8 cellular contexts compared by ENCODE assay signal in genomic region chr3:47163023-47163989, GRCh38. TPM values are rescaled to one million over a fixed set of nuclear protein-coding genes. Genes with fewer than 3 reads are reported as not detected.
DNase-seq lines count a peak whose midpoint lies in the region; ATAC-seq and TF ChIP-seq lines count a peak whose summit lies in the region.

No MANE protein-coding gene starts in this region.

- peak; percentile 22 for ATAC-seq in GM21619 (IDR thresholded peaks at IDR 0.05; ENCODE audit: unreplicated experiment)

- H3K4me3 ChIP-seq in kidney epithelial cell (ENCODE audit: low read depth, low read length) = peak overlapping the region; percentile 98

- in situ Hi-C loops in KBM-7 (cut with MboI; ENCODE audit: low pct_unique_long_range_greater_than_20kb, low sequenced_read_pairs) = no loop called here

- DNase-seq in ELF-1 (ENCODE audit: low read depth, low spot score) = peak; percentile 53
- peak; percentile 59 for DNase-seq in KBM-7
- DNase-seq in activated CD4-positive, CD25-positive, alpha-beta regulatory T cell treated with anti-CD3 and anti-CD28 coated beads, Interleukin-2, amount 50 U/mL, for 16 hours (ENCODE audit: low read depth, low spot score) = peak; percentile 17
- DNase-seq in central memory CD4-positive, alpha-beta T cell = peak; percentile 60
- no peak for DNase-seq in kidney epithelial cell (ENCODE audit: low read depth)
- peak; percentile 60 for DNase-seq in stimulated activated CD4-positive, alpha-beta T cell treated with anti-CD3 and anti-CD28 coated beads, Interleukin-15, amount 100 ng/mL, for 24 hours
- DNase-seq in NCI-H1105 (lab: John Stamatoyannopoulos, UW) = no peak

- TF ChIP-seq CTCF in kidney epithelial cell (IDR thresholded peaks at IDR 0.05; ENCODE audit: insufficient read depth, low read length, poor library complexity, severe bottlenecking) = no peak

- H3K36me3 ChIP-seq in kidney epithelial cell (ENCODE audit: control insufficient read depth, insufficient read depth, low read length) = no peaks in the 10 kb centered on the region

- H3K27me3 ChIP-seq in kidney epithelial cell (ENCODE audit: control insufficient read depth, insufficient read depth, low read length) = no peaks in the 10 kb centered on the region

RNA-seq across cellular contexts. Expression of gene SETD2, which starts 0.6 kb away (rescaled TPM):
- total RNA-seq in kidney epithelial cell = 25.0 and 31.1 TPM in 2 replicates

Comparison
In these comparisons a context has a peak if more than half of its experiments do, and no peak if none do; other contexts are left out.
1. DNase-seq: peak in ELF-1 (single experiment), KBM-7 (single experiment), activated CD4-positive, CD25-positive, alpha-beta regulatory T cell treated with anti-CD3 and anti-CD28 coated beads, Interleukin-2, amount 50 U/mL, for 16 hours (single experiment), central memory CD4-positive, alpha-beta T cell (single experiment) and stimulated activated CD4-positive, alpha-beta T cell treated with anti-CD3 and anti-CD28 coated beads, Interleukin-15, amount 100 ng/mL, for 24 hours (single experiment); none in kidney epithelial cell (single experiment) and NCI-H1105 (single experiment).